8 cellular contexts compared by ENCODE assay signal in the genomic region with DNA sequence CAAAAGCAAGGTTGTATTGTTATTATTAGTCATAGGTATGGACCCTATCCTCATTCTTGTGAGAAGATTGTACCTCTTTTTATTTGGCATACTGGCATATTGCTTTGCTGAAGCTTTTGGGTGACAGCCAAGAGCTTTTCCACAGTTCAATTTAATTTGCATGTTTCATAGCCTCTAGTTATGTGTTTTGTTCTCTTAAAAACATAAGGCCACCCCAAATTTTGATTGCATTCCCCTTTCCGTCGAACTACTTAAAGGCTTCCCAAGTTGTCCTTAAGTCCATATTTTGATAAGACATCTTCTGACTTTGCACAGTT. TPM values are rescaled to one million over a fixed set of nuclear protein-coding genes. Genes with fewer than 3 reads are reported as not detected.
DNase-seq lines count a peak whose midpoint lies in the region; ATAC-seq, FAIRE-seq and TF ChIP-seq lines count a peak whose summit lies in the region.

No MANE protein-coding gene starts in this region.

- H2AFZ ChIP-seq in Karpas-422 (ENCODE audit: low read length), result no peak overlapping the region

- peak overlapping the region; percentile 21; the same call in 1 of the 2 replicates for H3K27ac ChIP-seq in Karpas-422 (ENCODE audit: low read length)
- no peak overlapping the region for H3K27ac ChIP-seq in naive thymus-derived CD4-positive, alpha-beta T cell (ENCODE audit: low read depth, low read length)
- H3K27ac ChIP-seq in thyroid gland, result no peak overlapping the region

- peaks cover 0 to 3% (median 0%) of the 10 kb centered on the region in 5 donors for H3K27me3 Mint-ChIP-seq in naive thymus-derived CD4-positive, alpha-beta T cell

- POLR2A ChIA-PET in naive thymus-derived CD4-positive, alpha-beta T cell (lab: Charles Lee), result interaction anchor here (0.7 kb wide), 1 partner anchor 49 kb away, joined by 3 read pairs; no protein-coding TSS in a partner anchor

- H3K9me3 ChIP-seq in BE2C (no peaks in the 10 kb centered on the region), Karpas-422 (ENCODE audit: low read length) (no peaks in the 10 kb centered on the region), thyroid gland (no peaks in the 10 kb centered on the region)
- H3K9me3 ChIP-seq in naive thymus-derived CD4-positive, alpha-beta T cell (ENCODE audit: control insufficient read depth in 2 of 3, low read length in 3 of 3), result no peaks in the 10 kb centered on the region

- H3K36me3 ChIP-seq in BE2C, result no peaks in the 10 kb centered on the region
- H3K36me3 ChIP-seq in Karpas-422 (ENCODE audit: insufficient read depth, low read length), result no peaks in the 10 kb centered on the region
- H3K36me3 ChIP-seq in bronchial epithelial cell (ENCODE audit: control insufficient read depth, insufficient read depth, low read length), result no peaks in the 10 kb centered on the region
- H3K36me3 ChIP-seq in naive thymus-derived CD4-positive, alpha-beta T cell (ENCODE audit: control insufficient read depth in 2 of 3, insufficient read depth in 3 of 3, low read length in 3 of 3), result peaks cover 0 to 3% (median 0%) of the 10 kb centered on the region in 3 experiments
- no peaks in the 10 kb centered on the region for H3K36me3 ChIP-seq in thyroid gland

- intact Hi-C loops in naive thymus-derived CD4-positive, alpha-beta T cell (cut with micrococcal nuclease), result loop anchor here (2.0 to 5.0 kb wide), 7 partner anchors 131 to 843 kb away; partner anchors contain the start of genes DDIT4 (in 1 of the 2), DNAJC9 (in 1 of the 2), P4HA1 (in 1 of the 2) and PSAP (in 1 of the 2)
- intact Hi-C loops in thyroid gland (cut with DNase I), result loop anchor here (5.0 to 10.0 kb wide), 2 partner anchors 69 to 139 kb away; partner anchors contain the start of gene MICU1

- TF ChIP-seq CTCF in BE2C (IDR thresholded peaks at IDR 0.05; ENCODE audit: low read depth, low read length), result no peak
- TF ChIP-seq CTCF in bronchial epithelial cell (IDR thresholded peaks at IDR 0.05; ENCODE audit: insufficient read depth, low read length, severe bottlenecking), result no peak
- no peak for TF ChIP-seq CTCF in thyroid gland (IDR thresholded peaks at IDR 0.05)

- H3K4me1 ChIP-seq in BE2C (no peaks in the 10 kb centered on the region; the same call in none of the 2 replicates), Karpas-422 (ENCODE audit: low read length) (peaks cover 33% of the 10 kb centered on the region), thyroid gland (peaks cover 16 to 17% of the 10 kb centered on the region in 2 donors)
- peaks cover 11 to 12% of the 10 kb centered on the region in 2 donors for H3K4me1 ChIP-seq in naive thymus-derived CD4-positive, alpha-beta T cell (ENCODE audit: control insufficient read depth in 2 of 2, insufficient read depth in 2 of 2, low read length in 2 of 2)

- peak overlapping the region; percentile 76 for H3K4me2 ChIP-seq in Karpas-422 (ENCODE audit: low read depth, low read length, poor library complexity, severe bottlenecking)

- H3K4me3 ChIP-seq in BE2C (ENCODE audit: low read depth, low read length) (peak overlapping the region; percentile 82), Karpas-422 (ENCODE audit: low read length) (peak overlapping the region; percentile 83), bronchial epithelial cell (ENCODE audit: low read depth, low read length) (peak overlapping the region; percentile 67), thyroid gland (replicated peaks in 1 of 3) (no peak overlapping the region)
- H3K4me3 ChIP-seq in naive thymus-derived CD4-positive, alpha-beta T cell (ENCODE audit: low read length), result peak overlapping the region; percentile 86

- no peak for TF ChIP-seq POLR2A in thyroid gland (IDR thresholded peaks at IDR 0.05)

- peak overlapping the region; percentile 92 for H3K9ac ChIP-seq in Karpas-422 (ENCODE audit: low read length)

- peak overlapping the region in 4 of 9 donors; percentile 1 to 68 (median 46) for H3K27ac Mint-ChIP-seq in naive thymus-derived CD4-positive, alpha-beta T cell

- peaks cover 9 to 39% (median 32%) of the 10 kb centered on the region in 7 donors for H3K4me1 Mint-ChIP-seq in naive thymus-derived CD4-positive, alpha-beta T cell

- no peaks in the 10 kb centered on the region for H3K36me3 Mint-ChIP-seq in naive thymus-derived CD4-positive, alpha-beta T cell

- no peaks in the 10 kb centered on the region for H4K20me1 ChIP-seq in Karpas-422 (ENCODE audit: insufficient read depth, low read depth, low read length)

- H3K4me3 Mint-ChIP-seq in naive thymus-derived CD4-positive, alpha-beta T cell, result peak overlapping the region; percentile 82 to 93 (median 88)

- H3K79me2 ChIP-seq in Karpas-422 (ENCODE audit: low read length), result peaks cover 58% of the 10 kb centered on the region

- CTCF ChIA-PET in naive thymus-derived CD4-positive, alpha-beta T cell (lab: Charles Lee), result no interaction called here

- no peaks in the 10 kb centered on the region for H3K27me3 ChIP-seq in BE2C
- H3K27me3 ChIP-seq in Karpas-422 (ENCODE audit: low read length), result no peaks in the 10 kb centered on the region
- no peaks in the 10 kb centered on the region for H3K27me3 ChIP-seq in bronchial epithelial cell (ENCODE audit: control insufficient read depth, insufficient read depth, low read length)
- H3K27me3 ChIP-seq in naive thymus-derived CD4-positive, alpha-beta T cell (ENCODE audit: control insufficient read depth in 2 of 2, insufficient read depth in 2 of 2, low read length in 2 of 2), result no peaks in the 10 kb centered on the region
- H3K27me3 ChIP-seq in thyroid gland, result no peaks in the 10 kb centered on the region

- FAIRE-seq in bronchial epithelial cell (lab: Jason Lieb, UNC), result no peak

- H3K9me3 Mint-ChIP-seq in naive thymus-derived CD4-positive, alpha-beta T cell, result no peaks in the 10 kb centered on the region

- no peaks in the 10 kb centered on the region for H3K9me2 ChIP-seq in Karpas-422 (replicated peaks; ENCODE audit: insufficient read depth, low read length)

- 61 to 68% methylated on average over 2 of the region's 2 CpGs for WGBS in thyroid gland, 2 donors

- ATAC-seq in naive thymus-derived CD4-positive, alpha-beta T cell, result no peak
- ATAC-seq in HG02852 (IDR thresholded peaks at IDR 0.05; ENCODE audit: unreplicated experiment) (no peak), GM21381 (IDR thresholded peaks at IDR 0.05; ENCODE audit: unreplicated experiment) (no peak)

- no peak for DNase-seq in BE2C
- peak; percentile 47 for DNase-seq in Karpas-422
- DNase-seq in bronchial epithelial cell (ENCODE audit: low read depth), result peak; percentile 9
- no peak for DNase-seq in naive thymus-derived CD4-positive, alpha-beta T cell
- DNase-seq in superior temporal gyrus (ENCODE audit: extremely low spot score), result no peak
- DNase-seq in thyroid gland, result no peak

RNA-seq across cellular contexts. Expression of gene MCU, which starts 1.6 kb away (rescaled TPM):
- polyA plus RNA-seq in BE2C (2012; ENCODE audit: insufficient read depth, insufficient read length, low read depth), result 15.3 TPM
- total RNA-seq in Karpas-422 (2014; rRNA removed; shearing (Covaris generic); ENCODE audit: low replicate concordance), result 16.2 and 41.3 TPM in 2 replicates
- total RNA-seq in bronchial epithelial cell (38.7 and 39.4 TPM in 2 replicates), thyroid gland (10 to 100 TPM; 11.4 to 33.3 (median 24.9) TPM)
- 10 to 100 TPM in 4 of 5 experiments, 1 to 10 TPM in 1; 7.7 to 14.3 (median 12.7) TPM for total RNA-seq in naive thymus-derived CD4-positive, alpha-beta T cell
- polyA plus RNA-seq in naive thymus-derived CD4-positive, alpha-beta T cell, result 1 to 10 TPM; 4.8 to 9.4 TPM

Comparison
In these comparisons a context has a peak if more than half of its experiments do, and no peak if none do; other contexts are left out.
1. DNase-seq: peak in Karpas-422 (single experiment) and bronchial epithelial cell (single experiment); none in BE2C (single experiment), naive thymus-derived CD4-positive, alpha-beta T cell (0 of 9), superior temporal gyrus (single experiment) and thyroid gland (0 of 2).
2. H3K4me3 ChIP-seq: peak in BE2C (single experiment), Karpas-422 (single experiment), bronchial epithelial cell (single experiment) and naive thymus-derived CD4-positive, alpha-beta T cell (single experiment); none in thyroid gland (0 of 3).